In the genomic region with DNA sequence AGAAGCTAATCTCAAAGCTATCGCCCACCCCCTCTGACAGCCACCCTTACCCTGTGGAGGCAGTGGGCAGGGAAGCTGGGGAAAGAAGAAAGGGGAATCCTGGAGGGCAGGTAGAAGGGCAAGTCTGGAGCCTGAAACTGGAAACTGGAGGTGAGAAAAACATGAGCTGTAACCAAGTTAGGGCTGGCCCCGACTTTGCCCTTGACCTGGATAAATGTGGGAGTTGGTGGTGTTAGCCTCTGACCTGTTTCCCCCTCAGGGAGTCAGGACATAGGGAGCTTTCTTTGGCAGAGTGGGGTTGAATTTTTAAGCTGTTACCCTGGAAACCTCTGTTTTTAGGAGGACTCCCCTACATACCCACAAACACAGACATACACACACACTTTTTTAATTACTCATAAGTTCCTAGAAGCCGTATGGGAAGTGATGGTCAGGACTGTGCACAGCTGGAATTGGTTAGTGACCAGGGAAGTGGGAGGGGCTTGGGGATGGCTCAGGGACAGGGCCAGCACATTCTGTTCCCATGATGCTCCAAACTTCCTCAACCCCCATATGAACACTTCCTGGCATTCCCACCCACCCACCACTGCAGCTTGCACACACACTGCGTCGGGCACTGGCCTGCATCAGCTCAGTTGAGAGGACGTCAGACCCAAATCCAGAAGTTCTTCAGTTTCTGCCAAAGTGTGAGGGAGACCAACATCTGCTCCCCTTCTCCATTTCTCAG, we compare ENCODE assay signal across 8 cellular contexts. TPM values are rescaled to one million over a fixed set of nuclear protein-coding genes. Genes with fewer than 3 reads are reported as not detected.
DNase-seq lines count a peak whose midpoint lies in the region; ATAC-seq lines count a peak whose summit lies in the region.

No MANE protein-coding gene starts in this region.

- peak overlapping the region; percentile 56 for H3K4me3 ChIP-seq in skeletal muscle satellite cell (ENCODE audit: low read length)

- H3K4me2 ChIP-seq in skeletal muscle satellite cell (ENCODE audit: low read length) = peak overlapping the region; percentile 80

- peak overlapping the region; percentile 91 for H3K9ac ChIP-seq in skeletal muscle satellite cell (ENCODE audit: low read depth, low read length)

- DNase-seq in activated CD4-positive, alpha-beta T cell treated with anti-CD3 and anti-CD28 coated beads for 48 hours = peak; percentile 15
- no peak for DNase-seq in activated CD4-positive, alpha-beta T cell treated with anti-CD3 and anti-CD28 coated beads for 1 hour
- DNase-seq in amniotic stem cell (lab: John Stamatoyannopoulos, UW) (peak; percentile 95), hippocampal formation (lab: John Stamatoyannopoulos, UW) (peak; percentile 4 to 18), GM19240 (ENCODE audit: insufficient read length, low spot score) (no peak)

- H3K9me3 ChIP-seq in skeletal muscle satellite cell (replicated peaks; ENCODE audit: low read length) = no peaks in the 10 kb centered on the region

- H3K27me3 ChIP-seq in skeletal muscle satellite cell (ENCODE audit: control insufficient read depth, insufficient read depth, low read length) = no peaks in the 10 kb centered on the region

- ATAC-seq in HG03139 (IDR thresholded peaks at IDR 0.05; ENCODE audit: unreplicated experiment) (no peak), GM19328 (IDR thresholded peaks at IDR 0.05; ENCODE audit: unreplicated experiment) (no peak)

- no peaks in the 10 kb centered on the region for H3K36me3 ChIP-seq in skeletal muscle satellite cell (ENCODE audit: insufficient read depth, low read length)

- peaks cover 61% of the 10 kb centered on the region for H3K4me1 ChIP-seq in skeletal muscle satellite cell (ENCODE audit: control insufficient read depth, insufficient read depth, low read length)

RNA-seq across cellular contexts. Expression of a gene that starts 5.0 kb away (rescaled TPM):
- 6.8 and 7.9 TPM in 2 replicates for total RNA-seq in skeletal muscle satellite cell (2012; rRNA removed)

RNA-seq across cellular contexts. Expression of a gene that starts 18.4 kb away (rescaled TPM):
- total RNA-seq in skeletal muscle satellite cell (2012; rRNA removed) = 32.7 and 36.5 TPM in 2 replicates

RNA-seq across cellular contexts. Expression of a gene that starts 29.9 kb away (rescaled TPM):
- total RNA-seq in skeletal muscle satellite cell (2012; rRNA removed) = 17.0 and 19.7 TPM in 2 replicates

RNA-seq across cellular contexts. Expression of a gene that starts 30.2 kb away (rescaled TPM):
- total RNA-seq in skeletal muscle satellite cell (2012; rRNA removed) = 64.0 and 70.2 TPM in 2 replicates

Comparison
In these comparisons a context has a peak if more than half of its experiments do, and no peak if none do; other contexts are left out.
1. DNase-seq: peak in activated CD4-positive, alpha-beta T cell treated with anti-CD3 and anti-CD28 coated beads for 48 hours (single experiment), amniotic stem cell (single experiment) and hippocampal formation (2 of 2); none in activated CD4-positive, alpha-beta T cell treated with anti-CD3 and anti-CD28 coated beads for 1 hour (single experiment) and GM19240 (single experiment).